In genomic region chr5:9387879-9388278, GRCh38 we compare ENCODE assay signal across 27 cellular contexts.
DNase-seq lines count a peak whose midpoint lies in the region; ATAC-seq and TF ChIP-seq lines count a peak whose summit lies in the region.
"Had no signal": no experiment of that assay in that cellular context is flagged by ENCODE, and none has a peak within 500 bp of the region (broad histone marks: within the 10 kb centered on the region; RNA-seq: fewer than 3 reads in every experiment).

No MANE protein-coding gene starts in this region.

- H3K27ac ChIP-seq in RWPE2 (ENCODE audit: poor library complexity, severe bottlenecking) (no peak overlapping the region), osteoblast (ENCODE audit: low read depth, low read length) (no peak overlapping the region), suprapubic skin (no peak overlapping the region)
- H3K27ac ChIP-seq: esophagus muscularis mucosa, gastroesophageal sphincter, left lung, neutrophil, psoas muscle had no signal

- no peak overlapping the region for H3K4me2 ChIP-seq in osteoblast (ENCODE audit: insufficient read depth, low read length)

- no peak overlapping the region for H2AFZ ChIP-seq in osteoblast (ENCODE audit: low read length)

- no peaks in the 10 kb centered on the region for H3K9me3 ChIP-seq in RWPE2 (ENCODE audit: severe bottlenecking)
- H3K9me3 ChIP-seq in osteoblast (ENCODE audit: low read depth, low read length): no peaks in the 10 kb centered on the region
- H3K9me3 ChIP-seq in suprapubic skin: no peaks in the 10 kb centered on the region
- H3K9me3 ChIP-seq: esophagus muscularis mucosa, gastroesophageal sphincter, left lung, neutrophil, psoas muscle had no signal

- TF ChIP-seq CTCF in RWPE2 (IDR thresholded peaks at IDR 0.05; ENCODE audit: poor library complexity, severe bottlenecking) (peak; percentile 46), choroid plexus epithelial cell (conservative IDR thresholded peaks at IDR 0.05; ENCODE audit: low read depth, low read length) (peak; percentile 34), osteoblast (IDR thresholded peaks at IDR 0.05; ENCODE audit: extremely low read depth, low read depth, low read length) (peak; percentile 17), suprapubic skin (IDR thresholded peaks at IDR 0.05) (no peak)

- H3K4me3 ChIP-seq in RWPE2 (ENCODE audit: severe bottlenecking) (no peak overlapping the region), choroid plexus epithelial cell (ENCODE audit: low read depth, low read length) (no peak overlapping the region), osteoblast (ENCODE audit: insufficient read depth, low read length) (no peak overlapping the region), suprapubic skin (no peak overlapping the region)
- H3K4me3 ChIP-seq: esophagus muscularis mucosa, gastroesophageal sphincter, left lung, psoas muscle had no signal

- H3K79me2 ChIP-seq in osteoblast (ENCODE audit: insufficient read depth, low read length): peaks cover 2% of the 10 kb centered on the region

- H3K4me1 ChIP-seq in RWPE2 (ENCODE audit: insufficient read depth, poor library complexity, severe bottlenecking) (no peaks in the 10 kb centered on the region), osteoblast (ENCODE audit: insufficient read depth, low read length) (no peaks in the 10 kb centered on the region), suprapubic skin (peaks cover 4% of the 10 kb centered on the region)
- H3K4me1 ChIP-seq: esophagus muscularis mucosa, gastroesophageal sphincter, left lung, psoas muscle had no signal

- no peaks in the 10 kb centered on the region for H3K36me3 ChIP-seq in RWPE2 (ENCODE audit: low read depth)
- H3K36me3 ChIP-seq in osteoblast (ENCODE audit: insufficient read depth, low read length): no peaks in the 10 kb centered on the region
- H3K36me3 ChIP-seq in suprapubic skin: no peaks in the 10 kb centered on the region
- H3K36me3 ChIP-seq: esophagus muscularis mucosa, gastroesophageal sphincter, left lung, neutrophil had no signal

- H3K27me3 ChIP-seq in RWPE2 (ENCODE audit: insufficient read depth, poor library complexity, severe bottlenecking) (no peaks in the 10 kb centered on the region), osteoblast (ENCODE audit: insufficient read depth, low read length) (no peaks in the 10 kb centered on the region), suprapubic skin (no peaks in the 10 kb centered on the region)
- H3K27me3 ChIP-seq: esophagus muscularis mucosa, gastroesophageal sphincter, left lung, neutrophil had no signal

- ATAC-seq in RWPE2 (ENCODE audit: low read depth) (peak; percentile 46; the same call in 1 of the 3 replicates), HG03045 (IDR thresholded peaks at IDR 0.05; ENCODE audit: unreplicated experiment) (no peak)
- ATAC-seq: gastroesophageal sphincter; left lung; psoas muscle; stimulated activated naive B cell treated with anti-CD40 and anti-IgM and Interleukin-4, amounts not matched to agents 10 μg/mL and 1 μg/mL and 100 μg/mL, for 72 hours had no signal

- H4K20me1 ChIP-seq in osteoblast (ENCODE audit: insufficient read depth, low read length): no peaks in the 10 kb centered on the region

- DNase-seq in HCEC 1CT (peak; percentile 37), RWPE2 (ENCODE audit: low spot score) (no peak), choroid plexus epithelial cell (ENCODE audit: low read depth) (peak; percentile 51), osteoblast (ENCODE audit: insufficient read length, low spot score, missing footprints) (peak; percentile 57), NCI-H1417 (lab: John Stamatoyannopoulos, UW) (no peak), suprapubic skin (ENCODE audit: low spot score in 2 of 2) (no peak), ecto neural progenitor cell (ENCODE audit: low spot score) (no peak)
- DNase-seq: activated CD4-positive, alpha-beta T cell treated with anti-CD3 and anti-CD28 coated beads, Interleukin-2, amount 50 U/mL, for 4 hours; activated naive CD4-positive, alpha-beta T cell treated with Interleukin-2 at 50 U/mL for 16 hours; Calu3; cortex of kidney; DND-41; hypothalamus; immature natural killer cell; NCI-H1105; NCI-H2029; NCI-H446; psoas muscle; Right ventricle myocardium superior; stimulated activated CD4-positive, alpha-beta T cell treated with anti-CD3 and anti-CD28 coated beads, Interleukin-15, amount 100 ng/mL, for 24 hours; stimulated activated naive B cell treated with anti-CD40 and anti-IgM and Interleukin-4, amounts not matched to agents 10 μg/mL and 1 μg/mL and 100 μg/mL, for 72 hours; T-helper 9 cell had no signal

- no peak for TF ChIP-seq POLR2A in suprapubic skin (IDR thresholded peaks at IDR 0.05)

- no peak for TF ChIP-seq EP300 in suprapubic skin (IDR thresholded peaks at IDR 0.05)

- WGBS in suprapubic skin: 77% methylated on average over 3 of the region's 3 CpGs

Comparison
In these comparisons a context has a peak if more than half of its experiments do, and no peak if none do; other contexts are left out.
1. DNase-seq: peak in HCEC 1CT (single experiment), choroid plexus epithelial cell (single experiment) and osteoblast (single experiment); none in RWPE2 (single experiment), NCI-H1417 (0 of 3), suprapubic skin (0 of 2) and ecto neural progenitor cell (single experiment).
2. CTCF ChIP-seq: peak in RWPE2 (single experiment), choroid plexus epithelial cell (single experiment) and osteoblast (single experiment); none in suprapubic skin (0 of 2).